1 cellular context compared by ENCODE assay signal in the genomic region with DNA sequence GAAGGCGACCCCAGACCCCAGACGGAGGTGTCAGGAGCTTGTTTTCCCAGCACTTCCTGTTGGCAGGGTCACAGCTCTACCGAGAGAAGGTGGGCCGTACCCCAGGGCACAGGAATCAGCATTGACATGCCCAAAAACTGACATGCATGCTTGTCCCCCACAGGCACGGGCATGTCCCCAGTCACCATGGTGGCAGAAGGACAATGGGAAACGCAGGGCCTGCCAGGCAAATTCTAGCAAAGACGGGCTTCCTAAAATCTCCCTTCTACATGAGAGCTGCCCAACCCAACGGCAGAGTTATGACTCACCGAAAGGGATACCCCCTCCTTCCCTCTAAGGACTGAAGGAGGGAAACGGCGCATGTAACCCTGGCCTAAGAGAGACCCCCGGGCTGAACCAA.
TF ChIP-seq lines count a peak whose summit lies in the region.

No MANE protein-coding gene starts in this region.

TF ChIP-seq in GM23338, 12 proteins besides CTCF, POLR2A, EP300 and RAD21 (continued from another document):
- TF ChIP-seq, protein P1, sequence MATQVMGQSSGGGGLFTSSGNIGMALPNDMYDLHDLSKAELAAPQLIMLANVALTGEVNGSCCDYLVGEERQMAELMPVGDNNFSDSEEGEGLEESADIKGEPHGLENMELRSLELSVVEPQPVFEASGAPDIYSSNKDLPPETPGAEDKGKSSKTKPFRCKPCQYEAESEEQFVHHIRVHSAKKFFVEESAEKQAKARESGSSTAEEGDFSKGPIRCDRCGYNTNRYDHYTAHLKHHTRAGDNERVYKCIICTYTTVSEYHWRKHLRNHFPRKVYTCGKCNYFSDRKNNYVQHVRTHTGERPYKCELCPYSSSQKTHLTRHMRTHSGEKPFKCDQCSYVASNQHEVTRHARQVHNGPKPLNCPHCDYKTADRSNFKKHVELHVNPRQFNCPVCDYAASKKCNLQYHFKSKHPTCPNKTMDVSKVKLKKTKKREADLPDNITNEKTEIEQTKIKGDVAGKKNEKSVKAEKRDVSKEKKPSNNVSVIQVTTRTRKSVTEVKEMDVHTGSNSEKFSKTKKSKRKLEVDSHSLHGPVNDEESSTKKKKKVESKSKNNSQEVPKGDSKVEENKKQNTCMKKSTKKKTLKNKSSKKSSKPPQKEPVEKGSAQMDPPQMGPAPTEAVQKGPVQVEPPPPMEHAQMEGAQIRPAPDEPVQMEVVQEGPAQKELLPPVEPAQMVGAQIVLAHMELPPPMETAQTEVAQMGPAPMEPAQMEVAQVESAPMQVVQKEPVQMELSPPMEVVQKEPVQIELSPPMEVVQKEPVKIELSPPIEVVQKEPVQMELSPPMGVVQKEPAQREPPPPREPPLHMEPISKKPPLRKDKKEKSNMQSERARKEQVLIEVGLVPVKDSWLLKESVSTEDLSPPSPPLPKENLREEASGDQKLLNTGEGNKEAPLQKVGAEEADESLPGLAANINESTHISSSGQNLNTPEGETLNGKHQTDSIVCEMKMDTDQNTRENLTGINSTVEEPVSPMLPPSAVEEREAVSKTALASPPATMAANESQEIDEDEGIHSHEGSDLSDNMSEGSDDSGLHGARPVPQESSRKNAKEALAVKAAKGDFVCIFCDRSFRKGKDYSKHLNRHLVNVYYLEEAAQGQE (IDR thresholded peaks at IDR 0.05; ENCODE audit: unreplicated experiment), result no peak
- TF ChIP-seq ZNF114 (CRISPR knock-in tag; IDR thresholded peaks at IDR 0.05), result no peak
